In genomic region chr10:48307584-48307983, GRCh38 we compare ENCODE assay signal across 8 cellular contexts. TPM values are rescaled to one million over a fixed set of nuclear protein-coding genes. Genes with fewer than 3 reads are reported as not detected.
DNase-seq lines count a peak whose midpoint lies in the region; ATAC-seq and TF ChIP-seq lines count a peak whose summit lies in the region.

No MANE protein-coding gene starts in this region.

- POLR2A ChIA-PET in HEK293T (lab: Yijun Ruan, JAX): no interaction called here

- no peak for TF ChIP-seq CTCF in fibroblast of pulmonary artery (IDR thresholded peaks at IDR 0.05; ENCODE audit: low read length, missing control alignments)

- DNase-seq in H7: no peak
- DNase-seq in SK-N-DZ (ENCODE audit: low spot score): peak; percentile 25
- no peak for DNase-seq in fibroblast of pulmonary artery (ENCODE audit: low read depth)
- DNase-seq in left lobe of liver (ENCODE audit: low spot score): no peak
- DNase-seq in middle frontal gyrus (ENCODE audit: extremely low spot score, low spot score): no peak
- no peak for DNase-seq in HEK293T (ENCODE audit: extremely low spot score)

- peak overlapping the region; percentile 88 for H3K4me2 ChIP-seq in skeletal muscle satellite cell (ENCODE audit: low read length)

- H3K27me3 ChIP-seq in H7 (ENCODE audit: control insufficient read depth, insufficient read depth, low read length) (peaks cover 4% of the 10 kb centered on the region; the same call in 1 of the 2 replicates), skeletal muscle satellite cell (ENCODE audit: control insufficient read depth, insufficient read depth, low read length) (peaks cover 20% of the 10 kb centered on the region)

- peaks cover 26% of the 10 kb centered on the region for H3K4me1 ChIP-seq in skeletal muscle satellite cell (ENCODE audit: control insufficient read depth, insufficient read depth, low read length)

- no peaks in the 10 kb centered on the region for H3K9me3 ChIP-seq in skeletal muscle satellite cell (replicated peaks; ENCODE audit: low read length)

- H3K36me3 ChIP-seq in H7 (replicated peaks; ENCODE audit: control insufficient read depth, insufficient read depth, low read length) (no peaks in the 10 kb centered on the region), skeletal muscle satellite cell (ENCODE audit: insufficient read depth, low read length) (no peaks in the 10 kb centered on the region)

- H3K9ac ChIP-seq in skeletal muscle satellite cell (ENCODE audit: low read depth, low read length): peak overlapping the region; percentile 90

- CTCF ChIA-PET in HEK293T (lab: Yijun Ruan, JAX): no interaction called here

- ATAC-seq in GM19463 (IDR thresholded peaks at IDR 0.05; ENCODE audit: unreplicated experiment) (no peak), left lobe of liver (no peak)

- peak overlapping the region; percentile 83 for H3K4me3 ChIP-seq in H7 (ENCODE audit: insufficient read depth, low read depth, low read length)
- peak overlapping the region; percentile 78 for H3K4me3 ChIP-seq in fibroblast of pulmonary artery (replicated peaks; ENCODE audit: low read depth, low read length)
- peak overlapping the region; percentile 89 for H3K4me3 ChIP-seq in skeletal muscle satellite cell (ENCODE audit: low read length)

TF ChIP-seq in HEK293T, 16 proteins besides CTCF, POLR2A, EP300 and RAD21:
- TF ChIP-seq BHLHE40 (IDR thresholded peaks at IDR 0.05; ENCODE audit: borderline replicate concordance): no peak
- no peak for TF ChIP-seq ARNT (IDR thresholded peaks at IDR 0.05)
- no peak for TF ChIP-seq FOXA1 (IDR thresholded peaks at IDR 0.05)
- TF ChIP-seq TARDBP (IDR thresholded peaks at IDR 0.05): no peak
- no peak for TF ChIP-seq ZNF384 (IDR thresholded peaks at IDR 0.05)
- no peak for TF ChIP-seq CTBP1 (IDR thresholded peaks at IDR 0.05; ENCODE audit: borderline replicate concordance)
- TF ChIP-seq SUZ12 (IDR thresholded peaks at IDR 0.05): no peak
- TF ChIP-seq SP1 (IDR thresholded peaks at IDR 0.05): no peak
- no peak for TF ChIP-seq FOXK2 (IDR thresholded peaks at IDR 0.05)
- TF ChIP-seq PKNOX1 (IDR thresholded peaks at IDR 0.05): no peak
- TF ChIP-seq FOXM1 (IDR thresholded peaks at IDR 0.05; ENCODE audit: borderline replicate concordance): no peak
- no peak for TF ChIP-seq L3MBTL2 (conservative IDR thresholded peaks at IDR 0.05)
- TF ChIP-seq NFRKB (IDR thresholded peaks at IDR 0.05): no peak
- TF ChIP-seq HDGF (IDR thresholded peaks at IDR 0.05; ENCODE audit: borderline replicate concordance): no peak
- no peak for TF ChIP-seq LEF1 (IDR thresholded peaks at IDR 0.05; ENCODE audit: borderline replicate concordance)
- no peak for TF ChIP-seq ELF4 (IDR thresholded peaks at IDR 0.05)

RNA-seq across cellular contexts. Expression of gene MAPK8, which starts 1.1 kb away (rescaled TPM):
- 67.7 and 70.3 TPM in 2 replicates for total RNA-seq in H7 (2014; rRNA removed; shearing (Covaris generic))
- polyA plus RNA-seq in SK-N-DZ (2014; cell fraction: cytosol; rRNA removed): 68.9 and 88.1 TPM in 2 replicates
- polyA plus RNA-seq in SK-N-DZ (2014; cell fraction: nucleus; rRNA removed): 96.6 and 103 TPM in 2 replicates
- total RNA-seq in skeletal muscle satellite cell (2012; rRNA removed): 24.6 and 30.6 TPM in 2 replicates
- 22.4 TPM for total RNA-seq in left lobe of liver

RNA-seq across cellular contexts. Expression of gene FRMPD2, which starts 33.1 kb away (rescaled TPM):
- total RNA-seq in H7 (2014; rRNA removed; shearing (Covaris generic)): not detected in 2 replicates
- not detected in 2 replicates for polyA plus RNA-seq in SK-N-DZ (2014; cell fraction: cytosol; rRNA removed)
- polyA plus RNA-seq in SK-N-DZ (2014; cell fraction: nucleus; rRNA removed): 0.09 TPM in 1 of 2 replicates, not detected in the other
- total RNA-seq in skeletal muscle satellite cell (2012; rRNA removed): not detected in 2 replicates
- not detected for total RNA-seq in left lobe of liver
